ENCODE assay signal across 13 cellular contexts in genomic region chr12:132837693-132838463, GRCh38. TPM values are rescaled to one million over a fixed set of nuclear protein-coding genes. Genes with fewer than 3 reads are reported as not detected.
DNase-seq lines count a peak whose midpoint lies in the region; ATAC-seq and TF ChIP-seq lines count a peak whose summit lies in the region.
"Had no signal": no experiment of that assay in that cellular context is flagged by ENCODE, and none has a peak within 500 bp of the region (broad histone marks: within the 10 kb centered on the region; RNA-seq: fewer than 3 reads in every experiment).

No MANE protein-coding gene starts in this region.

- no peaks in the 10 kb centered on the region for H3K27me3 Mint-ChIP-seq in WTC11 (ENCODE audit: low read depth)

- no peak overlapping the region for H2AFZ ChIP-seq in DND-41 (ENCODE audit: low read depth, low read length)

- POLR2A ChIA-PET in WTC11 (lab: Charles Lee) = interaction anchor here (1.1 to 1.2 kb wide), 2 partner anchors 10 to 12 kb away, joined by 3 to 4 read pairs; no protein-coding TSS in a partner anchor

- peaks cover 25% of the 10 kb centered on the region for H3K36me3 Mint-ChIP-seq in WTC11

- H3K27ac Mint-ChIP-seq in WTC11 = no peak overlapping the region

- H3K9ac ChIP-seq in DND-41 (ENCODE audit: low read depth, low read length) (no peak overlapping the region), rectal smooth muscle tissue (ENCODE audit: low read length) (no peak overlapping the region)

- WGBS in heart right ventricle, 2 donors = 70 to 71% methylated on average over 28 of the region's 28 CpGs

- TF ChIP-seq CTCF in DND-41 (IDR thresholded peaks at IDR 0.05; ENCODE audit: borderline replicate concordance, extremely low read depth, low read length, poor library complexity, severe bottlenecking) (no peak), WTC11 (IDR thresholded peaks at IDR 0.05) (no peak), heart right ventricle (IDR thresholded peaks at IDR 0.05) (no peak)

- H3K9me3 ChIP-seq in DND-41 (ENCODE audit: insufficient read depth, low read length, severe bottlenecking) (no peaks in the 10 kb centered on the region), heart right ventricle (no peaks in the 10 kb centered on the region)

- peaks cover 12% of the 10 kb centered on the region for H3K36me3 ChIP-seq in DND-41 (ENCODE audit: insufficient read depth, low read length)
- H3K36me3 ChIP-seq in heart right ventricle = peaks cover 0 to 65% (median 25%) of the 10 kb centered on the region in 9 donors
- peaks cover 16% of the 10 kb centered on the region for H3K36me3 ChIP-seq in rectal smooth muscle tissue (ENCODE audit: control insufficient read depth, insufficient read depth, low read length)

- DNase-seq in DND-41 = no peak
- no peak for DNase-seq in WTC11 (ENCODE audit: low spot score)
- DNase-seq in heart right ventricle = peak in 1 of 2 donors; percentile 24
- DNase-seq in islet precursor cell = no peak
- no peak for DNase-seq in HUDEP-2 (lab: John Stamatoyannopoulos, UW; ENCODE audit: unreplicated experiment in 76 of 76)
- DNase-seq: erythroblast, MV-4-11, NCI-H510A had no signal

- no peaks in the 10 kb centered on the region for H3K4me1 ChIP-seq in DND-41 (ENCODE audit: insufficient read depth, low read length)
- peaks cover 0 to 13% (median 0%) of the 10 kb centered on the region in 9 donors for H3K4me1 ChIP-seq in heart right ventricle
- peaks cover 7% of the 10 kb centered on the region for H3K4me1 ChIP-seq in rectal smooth muscle tissue (ENCODE audit: control insufficient read depth, insufficient read depth, low read length)

- no peaks in the 10 kb centered on the region for H4K20me1 ChIP-seq in DND-41 (ENCODE audit: insufficient read depth, low read length)

- H3K4me3 Mint-ChIP-seq in WTC11 = no peak overlapping the region
- H3K4me3 Mint-ChIP-seq: neural crest cell had no signal

- H3K4me1 Mint-ChIP-seq in WTC11 = no peaks in the 10 kb centered on the region
- H3K4me1 Mint-ChIP-seq: neural crest cell had no signal

- ATAC-seq in DND-41 (ENCODE audit: insufficient read depth, low read depth) (peak; percentile 13; the same call in 1 of the 3 replicates), WTC11 (peak; percentile 27; the same call in 1 of the 2 replicates), heart right ventricle (peak; percentile 41 to 80 (median 62)), GM18858 (IDR thresholded peaks at IDR 0.05; ENCODE audit: unreplicated experiment) (no peak), GM19395 (IDR thresholded peaks at IDR 0.05; ENCODE audit: unreplicated experiment) (no peak)

- intact Hi-C loops in heart right ventricle (cut with DNase I) = no loop called here

- no peaks in the 10 kb centered on the region for H3K79me2 ChIP-seq in DND-41 (ENCODE audit: insufficient read depth, low read length)

- no peak overlapping the region for H3K4me3 ChIP-seq in DND-41 (ENCODE audit: low read depth in 1 of 2, low read length in 2 of 2)
- H3K4me3 ChIP-seq in heart right ventricle = peak overlapping the region in 2 of 10 donors; percentile 11 to 14
- peak overlapping the region; percentile 39 for H3K4me3 ChIP-seq in rectal smooth muscle tissue (ENCODE audit: low read length)
- H3K4me3 ChIP-seq: cardiac muscle cell had no signal

- H3K27ac ChIP-seq in DND-41 (ENCODE audit: low read length) (no peak overlapping the region), heart right ventricle (peak overlapping the region in 8 of 10 donors; percentile 29 to 71 (median 52)), rectal smooth muscle tissue (ENCODE audit: low read depth, low read length) (peak overlapping the region; percentile 57)
- H3K27ac ChIP-seq: cardiac muscle cell had no signal

- CTCF ChIA-PET in WTC11 (lab: Charles Lee) = interaction anchor here (0.9 kb wide), 1 partner anchor 69 kb away, joined by 3 read pairs; no protein-coding TSS in a partner anchor

- no peak overlapping the region for H3K4me2 ChIP-seq in DND-41 (ENCODE audit: insufficient read depth, low read length)

- H3K9me3 Mint-ChIP-seq in WTC11 = no peaks in the 10 kb centered on the region
- H3K9me3 Mint-ChIP-seq: neural crest cell had no signal

- H3K27me3 ChIP-seq in DND-41 (ENCODE audit: insufficient read depth, low read length, poor library complexity) = no peaks in the 10 kb centered on the region
- no peaks in the 10 kb centered on the region for H3K27me3 ChIP-seq in heart right ventricle
- no peaks in the 10 kb centered on the region for H3K27me3 ChIP-seq in rectal smooth muscle tissue (ENCODE audit: control insufficient read depth, insufficient read depth, low read length)
- H3K27me3 ChIP-seq: cardiac muscle cell had no signal

TF ChIP-seq in WTC11, 78 proteins besides CTCF, POLR2A, EP300 and RAD21 (continues in another document):
- no peak for TF ChIP-seq SOX15 (CRISPR knock-in tag; IDR thresholded peaks at IDR 0.05)
- no peak for TF ChIP-seq GRHL2 (CRISPR knock-in tag; IDR thresholded peaks at IDR 0.05; ENCODE audit: insufficient replicate concordance, severe bottlenecking)
- no peak for TF ChIP-seq MYBL2 (CRISPR knock-in tag; IDR thresholded peaks at IDR 0.05)
- no peak for TF ChIP-seq STAT6 (CRISPR knock-in tag; conservative IDR thresholded peaks at IDR 0.05; ENCODE audit: low read depth)
- no peak for TF ChIP-seq ZNF425 (CRISPR knock-in tag; conservative IDR thresholded peaks at IDR 0.05)
- TF ChIP-seq KAT7 (CRISPR knock-in tag; IDR thresholded peaks at IDR 0.05; ENCODE audit: borderline replicate concordance) = no peak
- no peak for TF ChIP-seq E2F5 (CRISPR knock-in tag; IDR thresholded peaks at IDR 0.05)
- TF ChIP-seq TP53 (CRISPR knock-in tag; IDR thresholded peaks at IDR 0.05) = no peak
- TF ChIP-seq HMGA2 (CRISPR knock-in tag; IDR thresholded peaks at IDR 0.05) = no peak
- TF ChIP-seq NFE2L1 (CRISPR knock-in tag; IDR thresholded peaks at IDR 0.05) = no peak
- TF ChIP-seq MAX (CRISPR knock-in tag; IDR thresholded peaks at IDR 0.05) = no peak
- no peak for TF ChIP-seq FOXK1 (CRISPR knock-in tag; IDR thresholded peaks at IDR 0.05)
- TF ChIP-seq FOXP1 (CRISPR knock-in tag; IDR thresholded peaks at IDR 0.05; ENCODE audit: borderline replicate concordance) = no peak

RNA-seq across cellular contexts. Expression of gene GOLGA3, which starts 9.2 kb away (rescaled TPM):
- 36.8 to 47.8 TPM (median 39.6 TPM) in 3 replicates for total RNA-seq in WTC11 (2021)
- total RNA-seq in heart right ventricle = 10 to 100 TPM; 27.7 to 46.1 (median 35.7) TPM
- polyA plus RNA-seq in heart right ventricle = 10 to 100 TPM; 10.8 to 12.4 TPM

RNA-seq across cellular contexts. Expression of gene CHFR, which starts 49.5 kb away (rescaled TPM):
- total RNA-seq in WTC11 (2021) (50.2 to 58.7 TPM (median 53.9 TPM) in 3 replicates), heart right ventricle (10 to 100 TPM; 10.2 to 19.5 (median 15.0) TPM)
- 10 to 100 TPM; 14.4 to 27.2 TPM for polyA plus RNA-seq in heart right ventricle

Comparison
In these comparisons a context has a peak if more than half of its experiments do, and no peak if none do; other contexts are left out.
1. ATAC-seq: peak in DND-41 (single experiment), WTC11 (single experiment) and heart right ventricle (8 of 8); none in GM18858 (single experiment) and GM19395 (single experiment).